Comparison of ENCODE assay signal across 18 cellular contexts in the genomic region with DNA sequence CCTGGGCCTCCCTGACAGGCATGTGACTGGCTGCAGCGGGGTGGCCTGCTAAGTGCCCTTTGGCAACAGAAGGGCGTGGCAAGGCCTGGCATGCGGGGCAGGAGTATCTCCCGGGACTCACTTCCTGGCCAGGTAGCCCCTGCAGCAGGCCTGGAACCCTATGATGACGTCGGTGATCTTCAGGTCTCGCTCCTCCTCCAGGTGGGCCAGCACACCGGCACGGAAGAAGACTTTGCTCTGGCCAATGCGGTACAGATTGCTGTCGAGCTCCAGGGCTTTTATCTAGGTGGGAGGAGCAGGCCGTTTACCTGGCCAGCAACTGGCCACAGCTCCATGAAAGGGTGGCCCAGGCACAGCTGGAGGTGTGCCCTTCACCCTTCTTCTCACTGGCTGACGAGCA. TPM values are rescaled to one million over a fixed set of nuclear protein-coding genes. Genes with fewer than 3 reads are reported as not detected.
DNase-seq lines count a peak whose midpoint lies in the region; ATAC-seq and TF ChIP-seq lines count a peak whose summit lies in the region.
"Had no signal": no experiment of that assay in that cellular context is flagged by ENCODE, and none has a peak within 500 bp of the region (broad histone marks: within the 10 kb centered on the region; RNA-seq: fewer than 3 reads in every experiment).

No MANE protein-coding gene starts in this region.

- peaks cover 22% of the 10 kb centered on the region for H3K36me3 Mint-ChIP-seq in activated naive CD8-positive, alpha-beta T cell treated with anti-CD3 and anti-CD28 coated beads for 36 hours
- H3K36me3 Mint-ChIP-seq in activated naive CD8-positive, alpha-beta T cell treated with anti-CD3 and anti-CD28 coated beads, Interleukin-2, amount 50 U/mL, for 24 hours (ENCODE audit: low read depth), result peaks cover 64% of the 10 kb centered on the region

- H3K27me3 ChIP-seq in colonic mucosa, result no peaks in the 10 kb centered on the region

- TF ChIP-seq CTCF in colonic mucosa (IDR thresholded peaks at IDR 0.05) (no peak), mucosa of descending colon (IDR thresholded peaks at IDR 0.05) (no peak)

- intact Hi-C loops in colonic mucosa (cut with DNase I), result loop anchor here (2.0 kb wide), 1 partner anchor 165 kb away; no protein-coding TSS in a partner anchor
- intact Hi-C loops in mucosa of descending colon (cut with DNase I, micrococcal nuclease), result loop anchor here (5.0 to 10.0 kb wide), 2 partner anchors 168 to 171 kb away; no protein-coding TSS in a partner anchor

- H3K27ac ChIP-seq in colonic mucosa (peak overlapping the region; percentile 4), urinary bladder (ENCODE audit: low read depth) (peak overlapping the region; percentile 39)

- peak overlapping the region; percentile 66 for H3K27ac Mint-ChIP-seq in activated naive CD8-positive, alpha-beta T cell treated with anti-CD3 and anti-CD28 coated beads for 36 hours
- H3K27ac Mint-ChIP-seq in activated naive CD8-positive, alpha-beta T cell treated with anti-CD3 and anti-CD28 coated beads, Interleukin-2, amount 50 U/mL, for 24 hours, result no peak overlapping the region
- H3K27ac Mint-ChIP-seq: brain, nephron had no signal

- peaks cover 83% of the 10 kb centered on the region for H3K36me3 ChIP-seq in colonic mucosa
- peaks cover 55% of the 10 kb centered on the region for H3K36me3 ChIP-seq in mucosa of descending colon (ENCODE audit: low read depth)
- H3K36me3 ChIP-seq in urinary bladder (ENCODE audit: insufficient read depth), result peaks cover 15% of the 10 kb centered on the region

- H3K9ac ChIP-seq in colonic mucosa (ENCODE audit: low read depth in 2 of 2, low read length in 2 of 2), result peak overlapping the region in 1 of 2 donors; percentile 28

- ATAC-seq in activated naive CD8-positive, alpha-beta T cell treated with anti-CD3 and anti-CD28 coated beads, Interleukin-2, amount 50 U/mL, for 24 hours, result no peak
- peak; percentile 72 for ATAC-seq in mucosa of descending colon
- no peak for ATAC-seq in GM19035 (IDR thresholded peaks at IDR 0.05; ENCODE audit: unreplicated experiment)
- no peak for ATAC-seq in GM21529 (IDR thresholded peaks at IDR 0.05; ENCODE audit: unreplicated experiment)
- ATAC-seq: effector memory CD8-positive, alpha-beta T cell had no signal

- H3K9me3 Mint-ChIP-seq in activated naive CD8-positive, alpha-beta T cell treated with anti-CD3 and anti-CD28 coated beads for 36 hours, result no peaks in the 10 kb centered on the region
- H3K9me3 Mint-ChIP-seq in activated naive CD8-positive, alpha-beta T cell treated with anti-CD3 and anti-CD28 coated beads, Interleukin-2, amount 50 U/mL, for 24 hours, result no peaks in the 10 kb centered on the region
- H3K9me3 Mint-ChIP-seq: brain; effector memory CD8-positive, alpha-beta T cell; nephron had no signal

- no peaks in the 10 kb centered on the region for H3K9me3 ChIP-seq in colonic mucosa
- H3K9me3 ChIP-seq in mucosa of descending colon, result no peaks in the 10 kb centered on the region

- peaks cover 5% of the 10 kb centered on the region for H3K4me1 Mint-ChIP-seq in activated naive CD8-positive, alpha-beta T cell treated with anti-CD3 and anti-CD28 coated beads for 36 hours
- H3K4me1 Mint-ChIP-seq in activated naive CD8-positive, alpha-beta T cell treated with anti-CD3 and anti-CD28 coated beads, Interleukin-2, amount 50 U/mL, for 24 hours, result peaks cover 17% of the 10 kb centered on the region
- H3K4me1 Mint-ChIP-seq: brain, nephron had no signal

- DNase-seq in activated naive CD8-positive, alpha-beta T cell treated with anti-CD3 and anti-CD28 coated beads for 36 hours, result no peak
- no peak for DNase-seq in activated naive CD8-positive, alpha-beta T cell treated with anti-CD3 and anti-CD28 coated beads, Interleukin-2, amount 50 U/mL, for 24 hours
- DNase-seq in colonic mucosa, result peak; percentile 64
- peak; percentile 58 to 75 (median 71) for DNase-seq in mucosa of descending colon
- no peak for DNase-seq in HK-2 (ENCODE audit: unreplicated experiment)
- DNase-seq: activated CD4-positive, CD25-positive, alpha-beta regulatory T cell treated with anti-CD3 and anti-CD28 coated beads, Interleukin-2, amount 50 U/mL, for 72 hours; activated T-cell treated with anti-CD3 and anti-CD28 coated beads, Interleukin-2, amount 50 U/mL, for 48 hours; effector memory CD8-positive, alpha-beta T cell; GOT3; KBM-7; NCI-H146; NCI-H524; OCI-M1 had no signal

- no peaks in the 10 kb centered on the region for H3K27me3 Mint-ChIP-seq in activated naive CD8-positive, alpha-beta T cell treated with anti-CD3 and anti-CD28 coated beads for 36 hours
- H3K27me3 Mint-ChIP-seq in activated naive CD8-positive, alpha-beta T cell treated with anti-CD3 and anti-CD28 coated beads, Interleukin-2, amount 50 U/mL, for 24 hours, result no peaks in the 10 kb centered on the region
- H3K27me3 Mint-ChIP-seq: brain; effector memory CD8-positive, alpha-beta T cell had no signal

- no peak overlapping the region for H3K4me3 Mint-ChIP-seq in activated naive CD8-positive, alpha-beta T cell treated with anti-CD3 and anti-CD28 coated beads for 36 hours
- no peak overlapping the region for H3K4me3 Mint-ChIP-seq in activated naive CD8-positive, alpha-beta T cell treated with anti-CD3 and anti-CD28 coated beads, Interleukin-2, amount 50 U/mL, for 24 hours
- H3K4me3 Mint-ChIP-seq: brain, nephron had no signal

- H3K4me3 ChIP-seq in colonic mucosa (no peak overlapping the region), mucosa of descending colon (no peak overlapping the region), urinary bladder (ENCODE audit: low read depth, low read length) (no peak overlapping the region)

- no peaks in the 10 kb centered on the region for H3K4me1 ChIP-seq in colonic mucosa
- no peaks in the 10 kb centered on the region for H3K4me1 ChIP-seq in mucosa of descending colon (ENCODE audit: low read depth)
- no peaks in the 10 kb centered on the region for H3K4me1 ChIP-seq in urinary bladder (ENCODE audit: insufficient read depth)

- WGBS in urinary bladder, result 76% methylated on average over 13 of the region's 13 CpGs

RNA-seq across cellular contexts. Expression of a gene that starts 50.9 kb away (rescaled TPM):
- 10 to 100 TPM; 17.6 to 19.3 TPM for total RNA-seq in activated naive CD8-positive, alpha-beta T cell treated with anti-CD3 and anti-CD28 coated beads for 36 hours
- total RNA-seq in colonic mucosa (10 to 100 TPM; 14.7 to 34.6 TPM), mucosa of descending colon (10 to 100 TPM; 26.0 to 85.7 (median 68.5) TPM), urinary bladder (22.9 TPM)
- polyA plus RNA-seq in urinary bladder, result 71.5 TPM

Comparison
In these comparisons a context has a peak if more than half of its experiments do, and no peak if none do; other contexts are left out.
1. DNase-seq: peak in colonic mucosa (single experiment) and mucosa of descending colon (3 of 3); none in activated naive CD8-positive, alpha-beta T cell treated with anti-CD3 and anti-CD28 coated beads for 36 hours (single experiment), activated naive CD8-positive, alpha-beta T cell treated with anti-CD3 and anti-CD28 coated beads, Interleukin-2, amount 50 U/mL, for 24 hours (single experiment) and HK-2 (single experiment).